In genomic region chr11:12723410-12724297, GRCh38 we compare ENCODE assay signal across 8 cellular contexts. TPM values are rescaled to one million over a fixed set of nuclear protein-coding genes. Genes with fewer than 3 reads are reported as not detected.
DNase-seq lines count a peak whose midpoint lies in the region; ATAC-seq and TF ChIP-seq lines count a peak whose summit lies in the region.

No MANE protein-coding gene starts in this region.

- WGBS in stomach, 5 donors, result 32 to 46% (median 40%) methylated on average over 14 of the region's 14 CpGs

- TF ChIP-seq POLR2A in stomach (IDR thresholded peaks at IDR 0.05), result no peak

- intact Hi-C loops in stomach (cut with DNase I; ENCODE audit: low total_unique reads) (no loop called here), left ventricle myocardium superior (cut with micrococcal nuclease) (no loop called here)

- H3K9me3 ChIP-seq in iPS-18a (ENCODE audit: control insufficient read depth, low read depth, low read length) (no peaks in the 10 kb centered on the region), stomach (no peaks in the 10 kb centered on the region)

- H3K36me3 ChIP-seq in iPS-18a (ENCODE audit: control insufficient read depth, low read depth, low read length) (no peaks in the 10 kb centered on the region), stomach (no peaks in the 10 kb centered on the region)

- no peak for TF ChIP-seq EP300 in stomach (IDR thresholded peaks at IDR 0.05)

- H3K9ac ChIP-seq in iPS-18a (ENCODE audit: low read length), result peak overlapping the region; percentile 70

- H3K27ac ChIP-seq in iPS-18a (ENCODE audit: low read length) (peak overlapping the region; percentile 76), stomach (peak overlapping the region; percentile 57 to 86 (median 72))

- no peak for TF ChIP-seq CTCF in stomach (IDR thresholded peaks at IDR 0.05)

- H3K4me3 ChIP-seq in iPS-18a (ENCODE audit: low read length), result peak overlapping the region; percentile 45
- H3K4me3 ChIP-seq in stomach, result no peak overlapping the region

- peaks cover 78% of the 10 kb centered on the region for H3K4me1 ChIP-seq in iPS-18a (ENCODE audit: control insufficient read depth, low read depth, low read length)
- H3K4me1 ChIP-seq in stomach, result peaks cover 38 to 83% (median 58%) of the 10 kb centered on the region in 4 donors

- DNase-seq in HPDE6-E6E7 (ENCODE audit: extremely low spot score) (peak; percentile 72), stomach (peak; percentile 55), NCI-H82 (lab: John Stamatoyannopoulos, UW) (no peak), left ventricle myocardium superior (no peak)
- no peak for DNase-seq in stimulated activated CD4-positive, alpha-beta T cell treated with anti-CD3 and anti-CD28 coated beads, Interleukin-2, amount 100 ng/mL, for 24 hours

- H3K27me3 ChIP-seq in iPS-18a (ENCODE audit: control insufficient read depth, insufficient read depth, low read length) (no peaks in the 10 kb centered on the region), stomach (no peaks in the 10 kb centered on the region)

- peak; percentile 26 for ATAC-seq in SK-N-SH treated with all-trans-retinoic acid at 6 μM for 48 hours
- no peak for ATAC-seq in HG03175 (IDR thresholded peaks at IDR 0.05; ENCODE audit: unreplicated experiment)
- no peak for ATAC-seq in left ventricle myocardium superior

TF ChIP-seq in SK-N-SH treated with all-trans-retinoic acid at 6 μM for 48 hours, 23 proteins besides CTCF, POLR2A, EP300 and RAD21:
- TF ChIP-seq CSDC2 (CRISPR knock-in tag; IDR thresholded peaks at IDR 0.05) (no peak), SNAI2 (CRISPR knock-in tag; IDR thresholded peaks at IDR 0.05) (no peak), TOX (CRISPR knock-in tag; IDR thresholded peaks at IDR 0.05; ENCODE audit: borderline replicate concordance) (no peak), CSRNP3 (CRISPR knock-in tag; IDR thresholded peaks at IDR 0.05) (no peak), TCF4 (CRISPR knock-in tag; IDR thresholded peaks at IDR 0.05; ENCODE audit: borderline replicate concordance) (no peak), POU6F1 (CRISPR knock-in tag; IDR thresholded peaks at IDR 0.05; ENCODE audit: borderline replicate concordance, low read depth) (no peak), ESRRG (CRISPR knock-in tag; IDR thresholded peaks at IDR 0.05) (no peak)

RNA-seq across cellular contexts. Expression of gene TEAD1, which starts 49.4 kb away (rescaled TPM):
- total RNA-seq in stomach (100 to 1,000 TPM in 1 of 5 donors, 10 to 100 TPM in 4; 52.5 to 133 (median 85.0) TPM), left ventricle myocardium superior (127 TPM)
- 10 to 100 TPM in 1 of 3 donors, 1 to 10 TPM in 2; 4.9 to 13.1 (median 8.4) TPM for polyA plus RNA-seq in stomach

Comparison
In these comparisons a context has a peak if more than half of its experiments do, and no peak if none do; other contexts are left out.
1. DNase-seq: peak in HPDE6-E6E7 (single experiment) and stomach (single experiment); none in NCI-H82 (single experiment), left ventricle myocardium superior (single experiment) and stimulated activated CD4-positive, alpha-beta T cell treated with anti-CD3 and anti-CD28 coated beads, Interleukin-2, amount 100 ng/mL, for 24 hours (0 of 2).